Comparison of ENCODE assay signal across 10 cellular contexts in the genomic region with DNA sequence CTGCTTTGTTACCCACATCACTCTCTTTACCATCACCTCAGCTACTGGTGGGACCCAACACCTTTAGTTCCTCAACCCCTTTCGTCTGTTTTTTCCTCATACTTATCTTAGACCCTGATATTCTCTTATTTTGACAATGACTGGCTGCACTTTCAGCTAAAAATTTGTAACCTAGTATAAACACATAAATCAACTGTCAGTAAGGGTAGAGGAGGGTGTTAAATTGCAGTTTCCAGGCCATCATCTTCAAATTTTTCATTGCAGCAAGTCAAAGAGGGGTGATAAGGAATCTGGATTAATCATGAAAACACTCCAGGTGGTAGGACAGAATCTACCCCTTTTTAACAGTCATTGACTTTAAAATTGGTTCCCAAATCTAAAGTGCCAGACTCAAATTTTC. TPM values are rescaled to one million over a fixed set of nuclear protein-coding genes. Genes with fewer than 3 reads are reported as not detected.
"Had no signal": no experiment of that assay in that cellular context is flagged by ENCODE, and none has a peak within 500 bp of the region (broad histone marks: within the 10 kb centered on the region; RNA-seq: fewer than 3 reads in every experiment).

No MANE protein-coding gene starts in this region.

- H3K27ac Mint-ChIP-seq: IgD-negative memory B cell had no signal

- H3K4me3 Mint-ChIP-seq: IgD-negative memory B cell had no signal

- H3K27me3 Mint-ChIP-seq: IgD-negative memory B cell had no signal

- DNase-seq: GM23248, GOT3, H7, HFFc6, KBM-7 had no signal

- H3K36me3 Mint-ChIP-seq: IgD-negative memory B cell had no signal

- ATAC-seq: HCT116 had no signal

- H3K36me3 ChIP-seq: HAP-1 had no signal

- H3K9ac ChIP-seq: GM23248, KMS-11 had no signal

- H3K27ac ChIP-seq: GM23248, KMS-11 had no signal

- H3K9me3 ChIP-seq: HAP-1 had no signal

- H3K4me3 ChIP-seq: GM23248, HAP-1 had no signal

RNA-seq across cellular contexts. Expression of a gene that starts 27.9 kb away (rescaled TPM):
- total RNA-seq: HT-29 had no signal
- polyA plus RNA-seq: IgD-negative memory B cell had no signal
